14 cellular contexts compared by ENCODE assay signal in genomic region chr15:70213779-70214178, GRCh38.
DNase-seq lines count a peak whose midpoint lies in the region; ATAC-seq, FAIRE-seq and TF ChIP-seq lines count a peak whose summit lies in the region.
"Had no signal": no experiment of that assay in that cellular context is flagged by ENCODE, and none has a peak within 500 bp of the region (broad histone marks: within the 10 kb centered on the region; RNA-seq: fewer than 3 reads in every experiment).

No MANE protein-coding gene starts in this region.

- no peaks in the 10 kb centered on the region for H3K27me3 ChIP-seq in H1 (replicated peaks in 1 of 4; ENCODE audit: control insufficient read depth in 3 of 4, extremely low read depth in 1 of 4, insufficient read depth in 3 of 4, low read length in 3 of 4)

- H3K23me2 ChIP-seq in H1 (ENCODE audit: low read depth, low read length): no peaks in the 10 kb centered on the region

- ATAC-seq in activated naive CD8-positive, alpha-beta T cell treated with anti-CD3 and anti-CD28 coated beads, Interleukin-2, amount 50 U/mL, for 24 hours: no peak

- no peak overlapping the region for H3K4me3 Mint-ChIP-seq in activated naive CD8-positive, alpha-beta T cell treated with anti-CD3 and anti-CD28 coated beads, Interleukin-2, amount 50 U/mL, for 24 hours
- H3K4me3 Mint-ChIP-seq: CD4-positive, alpha-beta memory T cell had no signal

- H4K8ac ChIP-seq in H1 (ENCODE audit: extremely low read depth, insufficient read depth, low read length): no peak overlapping the region

- TF ChIP-seq EP300 in H1 (IDR thresholded peaks at IDR 0.05; ENCODE audit: borderline replicate concordance in 1 of 2, low read depth in 2 of 2, low read length in 2 of 2): no peak

- H3K14ac ChIP-seq in H1 (ENCODE audit: insufficient read length): no peak overlapping the region

- H4K20me1 ChIP-seq in H1 (replicated peaks in 1 of 2; ENCODE audit: control insufficient read depth in 1 of 2, insufficient read depth in 2 of 2, low read length in 2 of 2): no peaks in the 10 kb centered on the region

- no peak for TF ChIP-seq RAD21 in H1 (IDR thresholded peaks at IDR 0.05 in 1 of 2, conservative IDR thresholded peaks at IDR 0.05 in 1 of 2; ENCODE audit: low read depth in 2 of 2, low read length in 2 of 2)

- H2BK20ac ChIP-seq in H1 (ENCODE audit: low read length): no peak overlapping the region

- no peak overlapping the region for H2BK120ac ChIP-seq in H1 (replicated peaks; ENCODE audit: low read depth, low read length)

- H2BK12ac ChIP-seq in H1 (ENCODE audit: low read depth, low read length): 0 out of 2 replicates have a peak overlapping the region, but pooled peaks have one; percentile 9

- H3K9ac ChIP-seq in H1 (replicated peaks in 1 of 4; ENCODE audit: extremely low read depth in 1 of 4, low read depth in 3 of 4, low read length in 3 of 4): no peak overlapping the region

- H3K4me3 ChIP-seq in HEK293 (ENCODE audit: low read depth, low read length): no peak overlapping the region
- no peak overlapping the region for H3K4me3 ChIP-seq in H1 (ENCODE audit: extremely low read depth in 1 of 4, insufficient read depth in 2 of 4, low read depth in 3 of 4, low read length in 4 of 4)

- H3K36me3 ChIP-seq in HEK293 (ENCODE audit: control insufficient read depth in 2 of 2, insufficient read depth in 1 of 2, low read length in 2 of 2) (no peaks in the 10 kb centered on the region), H1 (ENCODE audit: control insufficient read depth in 2 of 4, insufficient read depth in 4 of 4, low read length in 3 of 4) (no peaks in the 10 kb centered on the region)

- peak overlapping the region; percentile 61; the same call in 1 of the 2 replicates for H2BK15ac ChIP-seq in H1 (ENCODE audit: low read length)

- TF ChIP-seq POLR2A in H1 (IDR thresholded peaks at IDR 0.05; ENCODE audit: control extremely low read depth in 1 of 2, low read depth in 2 of 2, low read length in 2 of 2): no peak

- no peaks in the 10 kb centered on the region for H3K36me3 Mint-ChIP-seq in activated naive CD8-positive, alpha-beta T cell treated with anti-CD3 and anti-CD28 coated beads, Interleukin-2, amount 50 U/mL, for 24 hours (ENCODE audit: low read depth)
- H3K36me3 Mint-ChIP-seq: CD4-positive, alpha-beta memory T cell had no signal

- no peak overlapping the region for H3K4ac ChIP-seq in H1 (replicated peaks; ENCODE audit: insufficient read length, low read depth, low read length)

- H3K79me2 ChIP-seq in H1 (ENCODE audit: control insufficient read depth in 1 of 2, insufficient read depth in 2 of 2, low read length in 2 of 2): no peaks in the 10 kb centered on the region

- H3K4me1 ChIP-seq in HEK293 (ENCODE audit: control insufficient read depth, insufficient read depth, low read length): peaks cover 6% of the 10 kb centered on the region
- H3K4me1 ChIP-seq in H1 (replicated peaks in 1 of 4; ENCODE audit: control insufficient read depth in 3 of 4, insufficient read depth in 4 of 4, low read length in 3 of 4): peaks cover 0 to 7% (median 1%) of the 10 kb centered on the region in 4 experiments; a peak in 4 of 7 replicates

- no peak for TF ChIP-seq CTCF in HEK293 (tag by site-specific recombination; IDR thresholded peaks at IDR 0.05)
- TF ChIP-seq CTCF in H1 (IDR thresholded peaks at IDR 0.05; ENCODE audit: control extremely low read depth in 1 of 3, insufficient read depth in 1 of 3, low read depth in 1 of 3, low read length in 3 of 3): no peak

- no peak for FAIRE-seq in H1 (lab: Jason Lieb, UNC)
- FAIRE-seq: G401.6, GM12892 had no signal

- DNase-seq in H1 (ENCODE audit: low read depth in 1 of 2, low spot score in 2 of 2): no peak
- peak; percentile 72 for DNase-seq in mesenteric fat pad (ENCODE audit: low spot score)
- DNase-seq in activated naive CD8-positive, alpha-beta T cell treated with anti-CD3 and anti-CD28 coated beads, Interleukin-2, amount 50 U/mL, for 24 hours: no peak
- no peak for DNase-seq in NCI-H2029 (lab: John Stamatoyannopoulos, UW)
- no peak for DNase-seq in stimulated activated CD4-positive, alpha-beta T cell treated with anti-CD3 and anti-CD28 coated beads, Interleukin-2, amount 100 ng/mL, for 48 hours
- DNase-seq: C1 segment of cervical spinal cord; CD4-positive, alpha-beta memory T cell; COR-L47; DMS153; DND-41; GOT3 had no signal

- CTCF ChIA-PET in HEK293 (lab: Yijun Ruan, JAX): interaction anchor here (0.6 to 1.7 kb wide), 5 partner anchors 15 to 355 kb away, joined by 3 to 4 read pairs (median 3); no protein-coding TSS in a partner anchor
- CTCF ChIA-PET in H1 (lab: Charles Lee; ENCODE audit: partially characterized antibody): interaction anchor here (0.7 to 1.9 kb wide), 15 partner anchors 9 to 426 kb away, joined by 3 to 9 read pairs (median 4); no protein-coding TSS in a partner anchor

- WGBS in H1 (ENCODE audit: extremely low coverage in 1 of 2, insufficient coverage in 1 of 2, insufficient read length in 1 of 2, insufficient replicate concordance in 2 of 2, low coverage in 1 of 2, low lambda C conversion rate in 2 of 2, missing lambda C conversion rate in 1 of 2), 2 experiments: 91% methylated on average over 6 of the region's 7 CpGs; no CpG with 5 or more reads in 1 of the 2 experiments

- no peaks in the 10 kb centered on the region for H3K79me1 ChIP-seq in H1 (ENCODE audit: low read depth, low read length)

- peaks cover 3% of the 10 kb centered on the region for H3K4me1 Mint-ChIP-seq in activated naive CD8-positive, alpha-beta T cell treated with anti-CD3 and anti-CD28 coated beads, Interleukin-2, amount 50 U/mL, for 24 hours

- H4K5ac ChIP-seq in H1 (ENCODE audit: insufficient read length, low read depth, low read length): no peak overlapping the region

- H3K27ac ChIP-seq in HEK293 (ENCODE audit: extremely low read depth, low read depth, low read length) (no peak overlapping the region; the same call in 1 of the 2 replicates), H1 (ENCODE audit: low read depth, low read length) (no peak overlapping the region)

- H3K9me3 Mint-ChIP-seq in activated naive CD8-positive, alpha-beta T cell treated with anti-CD3 and anti-CD28 coated beads, Interleukin-2, amount 50 U/mL, for 24 hours: no peaks in the 10 kb centered on the region
- H3K9me3 Mint-ChIP-seq: CD4-positive, alpha-beta memory T cell had no signal

- H3K4me2 ChIP-seq in H1 (ENCODE audit: insufficient read depth in 1 of 2, low read depth in 2 of 2, low read length in 2 of 2): no peak overlapping the region

- peaks cover 9% of the 10 kb centered on the region for H3K27me3 Mint-ChIP-seq in activated naive CD8-positive, alpha-beta T cell treated with anti-CD3 and anti-CD28 coated beads, Interleukin-2, amount 50 U/mL, for 24 hours
- H3K27me3 Mint-ChIP-seq: CD4-positive, alpha-beta memory T cell had no signal

- no peak overlapping the region for H3K18ac ChIP-seq in H1 (ENCODE audit: extremely low read depth, low read length)

- POLR2A ChIA-PET in HEK293 (lab: Yijun Ruan, JAX): interaction anchor here (1.4 kb wide), 1 partner anchor 116 kb away, joined by 5 read pairs; the partner anchor contains the start of gene TLE3
- POLR2A ChIA-PET in H1 (lab: Charles Lee; ENCODE audit: partially characterized antibody): interaction anchor here (1.6 kb wide), 1 partner anchor 15 kb away, joined by 3 read pairs; no protein-coding TSS in a partner anchor

- H3K23ac ChIP-seq in H1 (ENCODE audit: insufficient read length): no peak overlapping the region

- no peak overlapping the region for H2AFZ ChIP-seq in H1 (ENCODE audit: low read length)

- no peak overlapping the region for H3K27ac Mint-ChIP-seq in activated naive CD8-positive, alpha-beta T cell treated with anti-CD3 and anti-CD28 coated beads, Interleukin-2, amount 50 U/mL, for 24 hours

- no peak overlapping the region for H3K56ac ChIP-seq in H1 (replicated peaks; ENCODE audit: insufficient read length, low read depth, low read length)

- H2AK5ac ChIP-seq in H1 (ENCODE audit: low read depth, low read length): no peak overlapping the region

- H4K91ac ChIP-seq in H1 (replicated peaks; ENCODE audit: insufficient read length, low read length): no peak overlapping the region

- no peaks in the 10 kb centered on the region for H3K9me3 ChIP-seq in HEK293 (ENCODE audit: control insufficient read depth, insufficient read depth, low read depth, low read length)
- no peaks in the 10 kb centered on the region for H3K9me3 ChIP-seq in H1 (ENCODE audit: insufficient read depth in 2 of 2, low read depth in 1 of 2, low read length in 1 of 2)

- no peak overlapping the region for H2BK5ac ChIP-seq in H1 (ENCODE audit: low read depth, low read length)

TF ChIP-seq in H1, 55 proteins besides CTCF, POLR2A, EP300 and RAD21:
- TF ChIP-seq FOSL1 (IDR thresholded peaks at IDR 0.05; ENCODE audit: insufficient read depth, low read depth, low read length) (no peak), USF2 (IDR thresholded peaks at IDR 0.05; ENCODE audit: low read length) (no peak), TCF12 (IDR thresholded peaks at IDR 0.05; ENCODE audit: low read depth, low read length) (no peak), CBX5 (IDR thresholded peaks at IDR 0.05; ENCODE audit: low read depth, low read length) (no peak)
